1 cellular context compared by ENCODE assay signal in the genomic region with DNA sequence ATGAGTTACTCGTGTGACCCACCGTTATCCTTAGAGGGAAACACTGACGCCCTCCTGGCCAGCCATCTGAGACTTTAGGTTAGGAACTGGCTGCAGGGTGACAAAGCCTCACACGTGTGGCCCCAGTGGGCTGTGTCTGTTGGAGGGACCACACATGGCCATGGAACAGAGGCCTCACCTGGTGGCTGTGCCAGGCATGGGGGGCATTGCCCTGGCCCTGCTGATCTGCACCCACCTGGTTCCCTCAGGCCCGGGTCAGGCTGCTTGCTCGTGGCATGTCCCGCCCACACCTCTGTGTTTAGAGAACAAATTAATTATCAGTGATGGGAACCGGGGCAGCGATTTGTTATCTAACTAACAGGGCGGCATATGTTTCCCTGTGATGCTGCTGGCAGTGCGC.
TF ChIP-seq lines count a peak whose summit lies in the region.

No MANE protein-coding gene starts in this region.

TF ChIP-seq in SK-N-SH, 30 proteins besides CTCF, POLR2A, EP300 and RAD21 (continued from another document):
- TF ChIP-seq, protein P1, sequence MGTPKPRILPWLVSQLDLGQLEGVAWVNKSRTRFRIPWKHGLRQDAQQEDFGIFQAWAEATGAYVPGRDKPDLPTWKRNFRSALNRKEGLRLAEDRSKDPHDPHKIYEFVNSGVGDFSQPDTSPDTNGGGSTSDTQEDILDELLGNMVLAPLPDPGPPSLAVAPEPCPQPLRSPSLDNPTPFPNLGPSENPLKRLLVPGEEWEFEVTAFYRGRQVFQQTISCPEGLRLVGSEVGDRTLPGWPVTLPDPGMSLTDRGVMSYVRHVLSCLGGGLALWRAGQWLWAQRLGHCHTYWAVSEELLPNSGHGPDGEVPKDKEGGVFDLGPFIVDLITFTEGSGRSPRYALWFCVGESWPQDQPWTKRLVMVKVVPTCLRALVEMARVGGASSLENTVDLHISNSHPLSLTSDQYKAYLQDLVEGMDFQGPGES (IDR thresholded peaks at IDR 0.05; ENCODE audit: low read depth, low read length): no peak
